Comparison of ENCODE assay signal across 21 cellular contexts in genomic region chr2:59567115-59567514, GRCh38.
DNase-seq lines count a peak whose midpoint lies in the region; ATAC-seq and TF ChIP-seq lines count a peak whose summit lies in the region.
"Had no signal": no experiment of that assay in that cellular context is flagged by ENCODE, and none has a peak within 500 bp of the region (broad histone marks: within the 10 kb centered on the region; RNA-seq: fewer than 3 reads in every experiment).

No MANE protein-coding gene starts in this region.

- H3K4me3 Mint-ChIP-seq in stimulated activated memory B cell treated with anti-CD40 and anti-IgM and Interleukin-4, amounts not matched to agents 10 μg/mL and 1 μg/mL and 100 μg/mL, for 72 hours: no peak overlapping the region
- H3K4me3 Mint-ChIP-seq in T-helper 2 cell treated with Interferon-gamma antibody and Interleukin-4, amounts not matched to agents 5 μg/mL and 100 μg/mL, for 36 hours: no peak overlapping the region
- H3K4me3 Mint-ChIP-seq: B cell, H9 had no signal

- no peaks in the 10 kb centered on the region for H3K9me3 Mint-ChIP-seq in stimulated activated memory B cell treated with anti-CD40 and anti-IgM and Interleukin-4, amounts not matched to agents 10 μg/mL and 1 μg/mL and 100 μg/mL, for 72 hours
- H3K9me3 Mint-ChIP-seq in T-helper 2 cell treated with Interferon-gamma antibody and Interleukin-4, amounts not matched to agents 5 μg/mL and 100 μg/mL, for 36 hours: no peaks in the 10 kb centered on the region
- H3K9me3 Mint-ChIP-seq: H9 had no signal

- TF ChIP-seq POLR2A in transverse colon (IDR thresholded peaks at IDR 0.05): no peak

- H3K4me1 ChIP-seq in transverse colon: peaks cover 0 to 29% (median 8%) of the 10 kb centered on the region in 4 donors

- TF ChIP-seq CTCF in transverse colon (IDR thresholded peaks at IDR 0.05): no peak

- no peaks in the 10 kb centered on the region for H3K36me3 Mint-ChIP-seq in stimulated activated memory B cell treated with anti-CD40 and anti-IgM and Interleukin-4, amounts not matched to agents 10 μg/mL and 1 μg/mL and 100 μg/mL, for 72 hours
- H3K36me3 Mint-ChIP-seq in T-helper 2 cell treated with Interferon-gamma antibody and Interleukin-4, amounts not matched to agents 5 μg/mL and 100 μg/mL, for 36 hours (ENCODE audit: low read depth): no peaks in the 10 kb centered on the region

- TF ChIP-seq EP300 in transverse colon (IDR thresholded peaks at IDR 0.05; ENCODE audit: low read depth): no peak

- no peaks in the 10 kb centered on the region for H3K27me3 Mint-ChIP-seq in stimulated activated memory B cell treated with anti-CD40 and anti-IgM and Interleukin-4, amounts not matched to agents 10 μg/mL and 1 μg/mL and 100 μg/mL, for 72 hours
- no peaks in the 10 kb centered on the region for H3K27me3 Mint-ChIP-seq in T-helper 2 cell treated with Interferon-gamma antibody and Interleukin-4, amounts not matched to agents 5 μg/mL and 100 μg/mL, for 36 hours (ENCODE audit: low read depth)

- H3K27me3 ChIP-seq in transverse colon: no peaks in the 10 kb centered on the region

- peaks cover 6% of the 10 kb centered on the region for H3K4me1 Mint-ChIP-seq in stimulated activated memory B cell treated with anti-CD40 and anti-IgM and Interleukin-4, amounts not matched to agents 10 μg/mL and 1 μg/mL and 100 μg/mL, for 72 hours
- no peaks in the 10 kb centered on the region for H3K4me1 Mint-ChIP-seq in T-helper 2 cell treated with Interferon-gamma antibody and Interleukin-4, amounts not matched to agents 5 μg/mL and 100 μg/mL, for 36 hours (ENCODE audit: low read depth)
- H3K4me1 Mint-ChIP-seq: B cell had no signal

- WGBS in transverse colon (ENCODE audit: low coverage in 1 of 2), 2 donors: 18 to 30% methylated on average over 2 to 3 of the region's 3 CpGs

- H3K4me3 ChIP-seq in transverse colon: no peak overlapping the region

- ATAC-seq in left colon: peak; percentile 74
- ATAC-seq in stimulated activated memory B cell treated with anti-CD40 and anti-IgM and Interleukin-4, amounts not matched to agents 10 μg/mL and 1 μg/mL and 100 μg/mL, for 72 hours: no peak
- ATAC-seq: PC-3 had no signal

- H3K27ac Mint-ChIP-seq in stimulated activated memory B cell treated with anti-CD40 and anti-IgM and Interleukin-4, amounts not matched to agents 10 μg/mL and 1 μg/mL and 100 μg/mL, for 72 hours: no peak overlapping the region
- H3K27ac Mint-ChIP-seq in T-helper 2 cell treated with Interferon-gamma antibody and Interleukin-4, amounts not matched to agents 5 μg/mL and 100 μg/mL, for 36 hours: no peak overlapping the region
- H3K27ac Mint-ChIP-seq: B cell, H9 had no signal

- intact Hi-C loops in left colon (cut with DNase I, micrococcal nuclease) (no loop called here), transverse colon (cut with DNase I; ENCODE audit: low total_unique reads) (no loop called here)

- DNase-seq in NCI-H524 (lab: John Stamatoyannopoulos, UW): peak; percentile 1 to 50
- no peak for DNase-seq in NCI-H524 treated with DMSO at 0.1 percent for 48 hours (lab: John Stamatoyannopoulos, UW)
- peak; percentile 71 for DNase-seq in NCI-H69 (lab: John Stamatoyannopoulos, UW)
- DNase-seq in left colon: peak in 1 of 2 donors; percentile 22
- DNase-seq in transverse colon: peak; percentile 12
- no peak for DNase-seq in SKM-1 (lab: John Stamatoyannopoulos, UW; ENCODE audit: unreplicated experiment)
- no peak for DNase-seq in T-helper 2 cell treated with Interferon-gamma antibody and Interleukin-4, amounts not matched to agents 5 μg/mL and 100 μg/mL, for 36 hours (ENCODE audit: low spot score)
- DNase-seq: DMS153, GDM1, H9, IMR-90, Karpas-422, NCI-H1436, NCI-H2081 treated with DMSO at 0.1 percent for 48 hours, NCI-H226, NCI-H748 treated with DMSO at 0.1 percent for 48 hours, PC-3, RPMI8226, SIG-M5 had no signal

- in situ Hi-C loops in transverse colon (cut with MboI; ENCODE audit: low pct_ligation_motif_present in 1 of 4, low pct_unique_long_range_greater_than_20kb in 1 of 4, low sequenced_read_pairs in 3 of 4): no loop called here

- no peak overlapping the region for H3K27ac ChIP-seq in transverse colon

- no peaks in the 10 kb centered on the region for H3K9me3 ChIP-seq in transverse colon

- H3K36me3 ChIP-seq in transverse colon: no peaks in the 10 kb centered on the region

Comparison
In these comparisons a context has a peak if more than half of its experiments do, and no peak if none do; other contexts are left out.
1. DNase-seq: peak in NCI-H524 (2 of 2), NCI-H69 (single experiment) and transverse colon (single experiment); none in NCI-H524 treated with DMSO at 0.1 percent for 48 hours (single experiment), SKM-1 (single experiment) and T-helper 2 cell treated with Interferon-gamma antibody and Interleukin-4, amounts not matched to agents 5 μg/mL and 100 μg/mL, for 36 hours (single experiment).